Comparison of ENCODE assay signal across 1 cellular context in genomic region chr15:45333550-45333949, GRCh38.
TF ChIP-seq lines count a peak whose summit lies in the region.

No MANE protein-coding gene starts in this region.

TF ChIP-seq in IMR-90, 13 proteins besides CTCF, POLR2A, EP300 and RAD21 (continued from another document):
- no peak for TF ChIP-seq USF2 (IDR thresholded peaks at IDR 0.05; ENCODE audit: low read depth, low read length)
- no peak for TF ChIP-seq MAFK (IDR thresholded peaks at IDR 0.05; ENCODE audit: low read depth, low read length)
